1 cellular context compared by ENCODE assay signal in genomic region chrX:147913570-147913969, GRCh38.
TF ChIP-seq lines count a peak whose summit lies in the region.

No MANE protein-coding gene starts in this region.

TF ChIP-seq in endothelial cell of umbilical vein, 7 proteins besides CTCF, POLR2A, EP300 and RAD21:
- TF ChIP-seq MYC (IDR thresholded peaks at IDR 0.05; ENCODE audit: low read depth, low read length) = no peak
- no peak for TF ChIP-seq FOS (IDR thresholded peaks at IDR 0.05; ENCODE audit: borderline replicate concordance, insufficient read depth, low read length)
- TF ChIP-seq POLR2AphosphoS5 (IDR thresholded peaks at IDR 0.05; ENCODE audit: insufficient read depth, low read depth, low read length) = no peak
- no peak for TF ChIP-seq MAX (IDR thresholded peaks at IDR 0.05; ENCODE audit: insufficient read depth, insufficient read length)
- TF ChIP-seq JUN (IDR thresholded peaks at IDR 0.05; ENCODE audit: borderline replicate concordance, insufficient read depth, insufficient read length, low read depth) = no peak
- TF ChIP-seq EZH2 (IDR thresholded peaks at IDR 0.05; ENCODE audit: borderline replicate concordance, low read depth, low read length, severe bottlenecking) = no peak
- TF ChIP-seq GATA2 (IDR thresholded peaks at IDR 0.05; ENCODE audit: insufficient read depth, insufficient read length, low read depth, low read length) = no peak
